Comparison of ENCODE assay signal across 9 cellular contexts in the genomic region with DNA sequence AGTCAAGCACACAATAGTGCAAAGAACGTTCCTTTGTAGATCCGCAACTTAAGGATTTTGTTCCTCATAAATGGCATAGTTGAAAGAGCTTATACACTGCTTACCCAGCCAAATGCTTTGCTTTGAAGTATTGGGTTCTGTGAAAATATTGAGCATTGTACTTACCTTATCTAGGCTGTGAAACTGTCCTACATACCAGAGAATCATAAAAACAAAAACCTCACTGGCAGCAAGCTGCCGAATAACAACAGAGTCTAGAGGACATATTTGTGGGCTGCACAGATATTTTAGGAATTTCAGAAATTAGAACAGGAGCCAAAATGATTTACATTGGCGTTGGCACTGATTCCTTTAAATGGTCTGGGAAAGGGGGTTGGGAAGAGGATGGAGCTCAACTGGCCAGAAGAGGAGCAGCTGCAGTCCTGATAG.
DNase-seq lines count a peak whose midpoint lies in the region; ATAC-seq and TF ChIP-seq lines count a peak whose summit lies in the region.
"Had no signal": no experiment of that assay in that cellular context is flagged by ENCODE, and none has a peak within 500 bp of the region (broad histone marks: within the 10 kb centered on the region; RNA-seq: fewer than 3 reads in every experiment).

No MANE protein-coding gene starts in this region.

- H3K36me3 ChIP-seq in lower lobe of right lung (peaks cover 37% of the 10 kb centered on the region), upper lobe of right lung (peaks cover 37% of the 10 kb centered on the region)

- H3K4me3 Mint-ChIP-seq in activated naive CD4-positive, alpha-beta T cell treated with anti-CD3 and anti-CD28 coated beads for 36 hours, result no peak overlapping the region
- H3K4me3 Mint-ChIP-seq: activated naive CD4-positive, alpha-beta T cell treated with anti-CD3 and anti-CD28 coated beads, Interleukin-2, amount 10 ng/mL, durations not matched to agents 7 days and 5 days had no signal

- no peak overlapping the region for H3K4me3 ChIP-seq in cardiac fibroblast (replicated peaks in 1 of 2; ENCODE audit: low read depth in 2 of 2, low read length in 2 of 2)
- H3K4me3 ChIP-seq in lower lobe of right lung, result no peak overlapping the region
- H3K4me3 ChIP-seq in upper lobe of right lung, result no peak overlapping the region

- DNase-seq in activated naive CD4-positive, alpha-beta T cell treated with anti-CD3 and anti-CD28 coated beads for 36 hours, result no peak
- DNase-seq in activated naive CD4-positive, alpha-beta T cell (lab: John Stamatoyannopoulos, UW), result no peak
- DNase-seq in cardiac fibroblast (ENCODE audit: low read depth in 2 of 2) (peak; percentile 92 to 94), lower lobe of right lung (no peak), upper lobe of right lung (no peak), NCI-H524 treated with DMSO at 0.1 percent for 48 hours (lab: John Stamatoyannopoulos, UW) (no peak), NCI-H1694 treated with DMSO at 0.1 percent for 48 hours (lab: John Stamatoyannopoulos, UW) (no peak)
- DNase-seq: activated naive CD4-positive, alpha-beta T cell treated with anti-CD3 and anti-CD28 coated beads, Interleukin-2, amount 10 ng/mL, durations not matched to agents 7 days and 5 days had no signal

- H3K9me3 ChIP-seq in lower lobe of right lung (no peaks in the 10 kb centered on the region), upper lobe of right lung (no peaks in the 10 kb centered on the region)

- ATAC-seq in lower lobe of right lung (peak; percentile 53 to 62), upper lobe of right lung (peak; percentile 78), GM18873 (IDR thresholded peaks at IDR 0.05; ENCODE audit: low FRiP score, unreplicated experiment) (no peak)

- peaks cover 45% of the 10 kb centered on the region for H3K4me1 Mint-ChIP-seq in activated naive CD4-positive, alpha-beta T cell treated with anti-CD3 and anti-CD28 coated beads for 36 hours (ENCODE audit: low read depth)

- CTCF ChIA-PET in activated naive CD4-positive, alpha-beta T cell treated with anti-CD3 and anti-CD28 coated beads for 36 hours (lab: Charles Lee), result interaction anchor here (1.1 kb wide), 1 partner anchor 55 kb away, joined by 3 read pairs; no protein-coding TSS in a partner anchor

- peaks cover 34% of the 10 kb centered on the region for H3K4me1 ChIP-seq in lower lobe of right lung
- H3K4me1 ChIP-seq in upper lobe of right lung, result peaks cover 34% of the 10 kb centered on the region

- H3K27me3 ChIP-seq in lower lobe of right lung (ENCODE audit: low read depth) (no peaks in the 10 kb centered on the region), upper lobe of right lung (no peaks in the 10 kb centered on the region)

- peaks cover 75% of the 10 kb centered on the region for H3K36me3 Mint-ChIP-seq in activated naive CD4-positive, alpha-beta T cell treated with anti-CD3 and anti-CD28 coated beads for 36 hours (ENCODE audit: low read depth)

- intact Hi-C loops in activated naive CD4-positive, alpha-beta T cell treated with anti-CD3 and anti-CD28 coated beads for 36 hours (cut with micrococcal nuclease), result no loop called here
- intact Hi-C loops in lower lobe of right lung (cut with DNase I), result no loop called here
- intact Hi-C loops in upper lobe of right lung (cut with DNase I), result no loop called here

- peak overlapping the region; percentile 53 for H3K27ac Mint-ChIP-seq in activated naive CD4-positive, alpha-beta T cell treated with anti-CD3 and anti-CD28 coated beads for 36 hours

- H3K27me3 Mint-ChIP-seq in activated naive CD4-positive, alpha-beta T cell treated with anti-CD3 and anti-CD28 coated beads for 36 hours (ENCODE audit: low read depth), result no peaks in the 10 kb centered on the region
- H3K27me3 Mint-ChIP-seq: activated naive CD4-positive, alpha-beta T cell treated with anti-CD3 and anti-CD28 coated beads, Interleukin-2, amount 10 ng/mL, durations not matched to agents 7 days and 5 days had no signal

- H3K9me3 Mint-ChIP-seq in activated naive CD4-positive, alpha-beta T cell treated with anti-CD3 and anti-CD28 coated beads for 36 hours, result no peaks in the 10 kb centered on the region
- H3K9me3 Mint-ChIP-seq: activated naive CD4-positive, alpha-beta T cell treated with anti-CD3 and anti-CD28 coated beads, Interleukin-2, amount 10 ng/mL, durations not matched to agents 7 days and 5 days had no signal

- H3K27ac ChIP-seq in lower lobe of right lung, result peak overlapping the region; percentile 60
- H3K27ac ChIP-seq in upper lobe of right lung, result peak overlapping the region; percentile 58

- TF ChIP-seq CTCF in cardiac fibroblast (IDR thresholded peaks at IDR 0.05; ENCODE audit: low read depth, low read length) (no peak), lower lobe of right lung (IDR thresholded peaks at IDR 0.05) (no peak), upper lobe of right lung (IDR thresholded peaks at IDR 0.05) (no peak)

Comparison
In these comparisons a context has a peak if more than half of its experiments do, and no peak if none do; other contexts are left out.
1. DNase-seq: peak in cardiac fibroblast (2 of 2); none in activated naive CD4-positive, alpha-beta T cell treated with anti-CD3 and anti-CD28 coated beads for 36 hours (single experiment), activated naive CD4-positive, alpha-beta T cell (0 of 4), lower lobe of right lung (single experiment), upper lobe of right lung (single experiment), NCI-H524 treated with DMSO at 0.1 percent for 48 hours (single experiment) and NCI-H1694 treated with DMSO at 0.1 percent for 48 hours (single experiment).